In the genomic region with DNA sequence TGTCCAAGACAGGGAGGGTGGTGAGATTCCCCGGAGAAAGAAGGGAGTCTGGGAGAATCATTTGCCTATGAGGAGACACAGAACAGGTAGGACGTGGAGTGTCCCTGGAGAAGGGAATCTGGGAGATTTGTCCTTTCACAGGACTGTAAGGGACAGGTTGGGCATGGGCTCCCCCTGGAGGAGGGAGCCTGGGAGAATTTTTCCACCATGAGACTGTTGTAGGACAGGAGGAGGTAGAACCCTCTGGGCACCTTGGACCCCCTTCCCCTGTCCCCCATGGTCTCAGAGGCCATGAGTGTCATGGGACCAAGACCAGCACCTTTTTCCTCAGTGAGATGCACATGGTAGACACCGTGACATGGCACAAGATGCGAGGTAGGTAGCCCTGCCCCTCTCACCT, we compare ENCODE assay signal across 9 cellular contexts. TPM values are rescaled to one million over a fixed set of nuclear protein-coding genes. Genes with fewer than 3 reads are reported as not detected.
DNase-seq lines count a peak whose midpoint lies in the region; ATAC-seq and TF ChIP-seq lines count a peak whose summit lies in the region.
"Had no signal": no experiment of that assay in that cellular context is flagged by ENCODE, and none has a peak within 500 bp of the region (broad histone marks: within the 10 kb centered on the region; RNA-seq: fewer than 3 reads in every experiment).

No MANE protein-coding gene starts in this region.

- TF ChIP-seq POLR2A in stomach (IDR thresholded peaks at IDR 0.05): no peak

- no peak for DNase-seq in AG04449 (ENCODE audit: low read depth, low spot score)
- no peak for DNase-seq in GM10248 (ENCODE audit: extremely low spot score)
- no peak for DNase-seq in RWPE2 (ENCODE audit: low spot score)
- no peak for DNase-seq in fibroblast of villous mesenchyme (ENCODE audit: low read depth)
- no peak for DNase-seq in cerebellum (ENCODE audit: low spot score)
- no peak for DNase-seq in activated T-cell treated with anti-CD3 and anti-CD28 coated beads, Interleukin-2, amount 50 U/mL, for 72 hours
- no peak for DNase-seq in stomach
- DNase-seq: NCI-H1048 had no signal

- H3K27me3 Mint-ChIP-seq in activated T-cell treated with anti-CD3 and anti-CD28 coated beads, Interleukin-2, amount 50 U/mL, for 72 hours (ENCODE audit: low read depth): no peaks in the 10 kb centered on the region

- H3K27me3 ChIP-seq in RWPE2 (ENCODE audit: insufficient read depth, poor library complexity, severe bottlenecking) (no peaks in the 10 kb centered on the region), stomach (no peaks in the 10 kb centered on the region)

- H3K36me3 ChIP-seq in RWPE2 (ENCODE audit: low read depth) (peaks cover 41% of the 10 kb centered on the region), stomach (peaks cover 0 to 34% (median 18%) of the 10 kb centered on the region in 4 donors)

- H3K27ac Mint-ChIP-seq in activated T-cell treated with anti-CD3 and anti-CD28 coated beads, Interleukin-2, amount 50 U/mL, for 72 hours: no peak overlapping the region

- H3K27ac ChIP-seq in RWPE2 (ENCODE audit: poor library complexity, severe bottlenecking) (peak overlapping the region; percentile 58), stomach (no peak overlapping the region)

- POLR2A ChIA-PET in AG04449 (lab: Yijun Ruan, JAX) (no interaction called here), GM10248 (lab: Yijun Ruan, JAX) (no interaction called here)

- H3K4me3 ChIP-seq in AG04449 (ENCODE audit: low read depth, low read length) (no peak overlapping the region), RWPE2 (ENCODE audit: severe bottlenecking) (no peak overlapping the region), fibroblast of villous mesenchyme (ENCODE audit: low read depth, low read length) (no peak overlapping the region), stomach (no peak overlapping the region)

- no peaks in the 10 kb centered on the region for H3K9me3 Mint-ChIP-seq in activated T-cell treated with anti-CD3 and anti-CD28 coated beads, Interleukin-2, amount 50 U/mL, for 72 hours

- H3K4me1 ChIP-seq in RWPE2 (ENCODE audit: insufficient read depth, poor library complexity, severe bottlenecking) (peaks cover 10% of the 10 kb centered on the region), stomach (peaks cover 4 to 11% (median 7%) of the 10 kb centered on the region in 4 donors)

- TF ChIP-seq CTCF in AG04449 (IDR thresholded peaks at IDR 0.05; ENCODE audit: insufficient read depth, low read length, missing control alignments) (peak; percentile 45), GM10248 (IDR thresholded peaks at IDR 0.05; ENCODE audit: control extremely low read depth, extremely low read depth, low read depth, missing control alignments) (peak; percentile 18), RWPE2 (IDR thresholded peaks at IDR 0.05; ENCODE audit: poor library complexity, severe bottlenecking) (peak; percentile 36), fibroblast of villous mesenchyme (IDR thresholded peaks at IDR 0.05; ENCODE audit: insufficient read depth, low read depth, low read length) (peak; percentile 48), stomach (IDR thresholded peaks at IDR 0.05) (no peak)

- intact Hi-C loops in stomach (cut with DNase I; ENCODE audit: low total_unique reads): no loop called here

- H3K4me1 Mint-ChIP-seq in activated T-cell treated with anti-CD3 and anti-CD28 coated beads, Interleukin-2, amount 50 U/mL, for 72 hours (ENCODE audit: low read depth): peaks cover 8% of the 10 kb centered on the region

- ATAC-seq in RWPE2 (ENCODE audit: low read depth): no peak
- ATAC-seq in HG02973 (IDR thresholded peaks at IDR 0.05; ENCODE audit: unreplicated experiment): no peak
- ATAC-seq in activated T-cell treated with anti-CD3 and anti-CD28 coated beads, Interleukin-2, amount 50 U/mL, for 72 hours (replicated peaks in 1 of 2): no peak

- H3K9me3 ChIP-seq in RWPE2 (ENCODE audit: severe bottlenecking): no peaks in the 10 kb centered on the region
- H3K9me3 ChIP-seq in stomach: no peaks in the 10 kb centered on the region

- TF ChIP-seq EP300 in stomach (IDR thresholded peaks at IDR 0.05): no peak

- peaks cover 0 to 1% of the 10 kb centered on the region in 2 donors for H3K36me3 Mint-ChIP-seq in activated T-cell treated with anti-CD3 and anti-CD28 coated beads, Interleukin-2, amount 50 U/mL, for 72 hours (ENCODE audit: insufficient read depth in 2 of 2)

- no peak overlapping the region for H3K4me3 Mint-ChIP-seq in activated T-cell treated with anti-CD3 and anti-CD28 coated beads, Interleukin-2, amount 50 U/mL, for 72 hours

- 41 to 75% (median 68%) methylated on average over 2 to 4 of the region's 4 CpGs for WGBS in stomach, 5 donors

- CTCF ChIA-PET in AG04449 (lab: Yijun Ruan, JAX): no interaction called here
- CTCF ChIA-PET in GM10248 (lab: Yijun Ruan, JAX): no interaction called here

RNA-seq across cellular contexts. Expression of a gene that starts 2.8 kb away (rescaled TPM):
- total RNA-seq in fibroblast of villous mesenchyme (6.5 and 8.4 TPM in 2 replicates), cerebellum (9.4 TPM), stomach (10 to 100 TPM in 3 of 5 donors, 1 to 10 TPM in 2; 1.8 to 27.4 (median 16.2) TPM)
- 10 to 100 TPM; 19.4 to 20.3 TPM for total RNA-seq in activated T-cell treated with anti-CD3 and anti-CD28 coated beads, Interleukin-2, amount 50 U/mL, for 72 hours
- 10 to 100 TPM in 1 of 3 donors, 1 to 10 TPM in 2; 4.7 to 11.9 (median 6.7) TPM for polyA plus RNA-seq in stomach

RNA-seq across cellular contexts. Expression of a gene that starts 10.0 kb away (rescaled TPM):
- 126 and 200 TPM in 2 replicates for total RNA-seq in fibroblast of villous mesenchyme
- 19.9 TPM for total RNA-seq in cerebellum
- total RNA-seq in activated T-cell treated with anti-CD3 and anti-CD28 coated beads, Interleukin-2, amount 50 U/mL, for 72 hours: 100 to 1,000 TPM; 112 to 113 TPM
- 100 to 1,000 TPM in 1 of 5 donors, 10 to 100 TPM in 3, 1 to 10 TPM in 1; 5.8 to 208 (median 46.4) TPM for total RNA-seq in stomach
- polyA plus RNA-seq in stomach: 100 to 1,000 TPM in 1 of 3 donors, 10 to 100 TPM in 2; 28.9 to 112 (median 74.8) TPM

RNA-seq across cellular contexts. Expression of a gene that starts 28.0 kb away (rescaled TPM):
- 7.8 and 12.2 TPM in 2 replicates for total RNA-seq in fibroblast of villous mesenchyme
- total RNA-seq in cerebellum: 6.8 TPM
- total RNA-seq in activated T-cell treated with anti-CD3 and anti-CD28 coated beads, Interleukin-2, amount 50 U/mL, for 72 hours: 10 to 100 TPM; 20.4 to 20.5 TPM
- total RNA-seq in stomach: 10 to 100 TPM in 2 of 5 donors, 1 to 10 TPM in 2, not detected in 1; 4.6 to 13.6 (median 9.0) TPM
- polyA plus RNA-seq in stomach: 1 to 10 TPM; 5.2 to 6.5 (median 5.9) TPM

RNA-seq across cellular contexts. Expression of a gene that starts 35.6 kb away (rescaled TPM):
- total RNA-seq in fibroblast of villous mesenchyme: 53.5 and 74.4 TPM in 2 replicates
- total RNA-seq in cerebellum: 24.0 TPM
- total RNA-seq in activated T-cell treated with anti-CD3 and anti-CD28 coated beads, Interleukin-2, amount 50 U/mL, for 72 hours: 10 to 100 TPM; 64.3 to 68.7 TPM
- 10 to 100 TPM; 19.6 to 92.8 (median 55.3) TPM for total RNA-seq in stomach
- polyA plus RNA-seq in stomach: 10 to 100 TPM; 33.9 to 40.3 (median 37.7) TPM

RNA-seq across cellular contexts. Expression of a gene that starts 41.5 kb away (rescaled TPM):
- total RNA-seq in fibroblast of villous mesenchyme: 4.2 and 12.5 TPM in 2 replicates
- total RNA-seq in cerebellum: 24.7 TPM
- total RNA-seq in activated T-cell treated with anti-CD3 and anti-CD28 coated beads, Interleukin-2, amount 50 U/mL, for 72 hours: 10 to 100 TPM; 64.8 to 78.8 TPM
- total RNA-seq in stomach: 10 to 100 TPM in 2 of 5 donors, 1 to 10 TPM in 3; 4.1 to 32.9 (median 6.7) TPM
- polyA plus RNA-seq in stomach: 10 to 100 TPM; 19.9 to 45.8 (median 21.1) TPM

Comparison
In these comparisons a context has a peak if more than half of its experiments do, and no peak if none do; other contexts are left out.
1. CTCF ChIP-seq: peak in AG04449 (single experiment), GM10248 (single experiment), RWPE2 (single experiment) and fibroblast of villous mesenchyme (single experiment); none in stomach (0 of 7).